In the genomic region with DNA sequence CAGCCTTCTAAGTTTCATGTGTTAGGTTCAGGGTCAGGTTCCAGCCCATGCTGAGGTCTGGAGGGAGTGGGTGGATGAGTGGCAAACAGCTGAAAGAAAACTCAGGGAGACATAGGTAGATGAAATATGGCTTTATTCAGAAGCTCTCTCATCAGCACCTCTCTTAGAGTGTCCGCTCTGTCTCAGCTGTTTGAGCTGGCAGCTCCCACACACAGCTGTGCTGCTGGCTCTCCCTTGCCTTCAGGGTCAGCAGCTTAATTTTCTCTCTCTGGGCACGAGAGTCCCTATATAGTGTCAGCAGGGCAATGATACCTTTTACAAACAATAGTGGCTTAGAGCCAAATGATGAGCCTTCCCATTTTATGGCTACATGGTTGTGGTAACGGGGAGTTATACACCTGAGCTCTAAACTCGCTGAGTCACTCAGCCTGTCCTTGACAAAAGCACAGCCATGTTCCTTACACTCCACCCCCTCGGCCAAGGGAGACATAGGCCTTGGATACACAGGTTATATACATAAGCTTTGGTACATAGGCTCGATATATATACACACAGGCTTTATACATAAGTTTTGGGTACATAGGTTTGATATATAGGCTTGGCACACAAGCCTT, we compare ENCODE assay signal across 1 cellular context.
TF ChIP-seq lines count a peak whose summit lies in the region.

No MANE protein-coding gene starts in this region.

TF ChIP-seq in GM12878, 131 proteins besides CTCF, POLR2A, EP300 and RAD21 (continued from another document):
- TF ChIP-seq ZNF592 (IDR thresholded peaks at IDR 0.05), result peak; percentile 61; the same call in 1 of the 2 replicates
